ENCODE assay signal across 8 cellular contexts in the genomic region with DNA sequence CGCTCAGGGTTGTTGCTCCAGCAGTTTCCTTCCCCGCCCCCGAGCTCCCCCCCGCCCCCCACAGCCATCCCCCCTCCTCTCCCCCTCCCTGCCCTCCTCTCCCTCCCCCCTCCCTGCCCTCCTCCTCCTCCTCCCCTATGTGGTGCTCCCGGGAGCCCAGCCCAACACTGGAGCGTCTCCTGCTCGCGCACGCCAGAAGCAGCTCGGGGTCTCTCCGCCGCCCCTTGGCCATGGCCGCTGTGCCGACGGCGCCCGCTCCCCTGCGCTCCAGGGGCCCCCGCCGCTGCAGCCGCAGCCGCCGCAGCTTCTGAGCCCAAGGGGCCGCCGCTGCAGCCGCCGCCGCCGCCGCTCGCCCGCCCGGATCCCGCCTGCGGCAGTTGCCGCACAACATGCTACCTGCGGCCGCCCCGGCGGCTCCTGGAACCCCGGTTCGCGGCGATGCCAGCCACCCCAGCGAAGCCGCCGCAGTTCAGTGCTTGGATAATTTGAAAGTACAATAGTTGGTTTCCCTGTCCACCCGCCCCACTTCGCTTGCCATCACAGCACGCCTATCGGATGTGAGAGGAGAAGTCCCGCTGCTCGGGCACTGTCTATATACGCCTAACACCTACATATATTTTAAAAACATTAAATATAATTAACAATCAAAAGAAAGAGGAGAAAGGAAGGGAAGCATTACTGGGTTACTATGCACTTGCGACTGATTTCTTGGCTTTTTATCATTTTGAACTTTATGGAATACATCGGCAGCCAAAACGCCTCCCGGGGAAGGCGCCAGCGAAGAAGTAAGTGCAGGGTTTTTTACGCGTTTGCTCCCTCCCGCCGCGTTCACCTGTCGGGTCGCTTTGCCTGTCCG. TPM values are rescaled to one million over a fixed set of nuclear protein-coding genes. Genes with fewer than 3 reads are reported as not detected.
DNase-seq lines count a peak whose midpoint lies in the region; ATAC-seq and TF ChIP-seq lines count a peak whose summit lies in the region.

A gene with protein sequence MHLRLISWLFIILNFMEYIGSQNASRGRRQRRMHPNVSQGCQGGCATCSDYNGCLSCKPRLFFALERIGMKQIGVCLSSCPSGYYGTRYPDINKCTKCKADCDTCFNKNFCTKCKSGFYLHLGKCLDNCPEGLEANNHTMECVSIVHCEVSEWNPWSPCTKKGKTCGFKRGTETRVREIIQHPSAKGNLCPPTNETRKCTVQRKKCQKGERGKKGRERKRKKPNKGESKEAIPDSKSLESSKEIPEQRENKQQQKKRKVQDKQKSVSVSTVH (plus strand): TSS at position 167 of the 856 bp plus-strand sequence. CDS start 522 bp downstream, at position 689.

- peak within 1 kb of the TSS; percentile 25 for H2AFZ ChIP-seq in parathyroid adenoma

- H3K4me2 ChIP-seq in parathyroid adenoma (ENCODE audit: low read length) = peak within 1 kb of the TSS; percentile 83

- CTCF ChIA-PET in activated CD8-positive, alpha-beta T cell treated with anti-CD3 and anti-CD28 coated beads, Interleukin-2, amount 10 ng/mL, durations not matched to agents 7 days and 5 days (lab: Charles Lee) = no interaction called here
- CTCF ChIA-PET in RWPE1 (lab: Yijun Ruan, JAX) = interaction anchor here (0.5 kb wide), 1 partner anchor 461 kb away, joined by 3 read pairs; no protein-coding TSS in a partner anchor

- H3K27me3 ChIP-seq in parathyroid adenoma (ENCODE audit: control insufficient read depth, insufficient read depth, low read length) = peaks cover 6% of the 10 kb centered on the region

- peak within 1 kb of the TSS; percentile 70 for H3K4me3 Mint-ChIP-seq in activated CD8-positive, alpha-beta T cell treated with anti-CD3 and anti-CD28 coated beads, Interleukin-2, amount 10 ng/mL, durations not matched to agents 7 days and 5 days
- H3K4me3 Mint-ChIP-seq in glutamatergic neuron (ENCODE audit: unreplicated experiment) = peak within 1 kb of the TSS; percentile 90

- H3K36me3 Mint-ChIP-seq in activated CD8-positive, alpha-beta T cell treated with anti-CD3 and anti-CD28 coated beads, Interleukin-2, amount 10 ng/mL, durations not matched to agents 7 days and 5 days (ENCODE audit: low read depth) = no peaks in the 10 kb centered on the region
- no peaks in the 10 kb centered on the region for H3K36me3 Mint-ChIP-seq in glutamatergic neuron (ENCODE audit: unreplicated experiment)

- H3K27ac ChIP-seq in parathyroid adenoma (no peak within 1 kb of the TSS), RWPE1 (no peak within 1 kb of the TSS)

- no peaks in the 10 kb centered on the region for H3K36me3 ChIP-seq in parathyroid adenoma (ENCODE audit: control insufficient read depth, insufficient read depth, low read length)

- POLR2A ChIA-PET in activated CD8-positive, alpha-beta T cell treated with anti-CD3 and anti-CD28 coated beads, Interleukin-2, amount 10 ng/mL, durations not matched to agents 7 days and 5 days (lab: Charles Lee) = no interaction called here
- POLR2A ChIA-PET in RWPE1 (lab: Yijun Ruan, JAX; ENCODE audit: low non-redundant PET) = no interaction called here

- no peaks in the 10 kb centered on the region for H3K9me3 Mint-ChIP-seq in activated CD8-positive, alpha-beta T cell treated with anti-CD3 and anti-CD28 coated beads, Interleukin-2, amount 10 ng/mL, durations not matched to agents 7 days and 5 days (ENCODE audit: insufficient read depth)
- H3K9me3 Mint-ChIP-seq in glutamatergic neuron (ENCODE audit: unreplicated experiment) = peaks cover 2% of the 10 kb centered on the region

- H3K4me3 ChIP-seq in parathyroid adenoma (ENCODE audit: low read depth, low read length) = peak within 1 kb of the TSS; percentile 47

- peaks cover 71% of the 10 kb centered on the region for H3K27me3 Mint-ChIP-seq in activated CD8-positive, alpha-beta T cell treated with anti-CD3 and anti-CD28 coated beads, Interleukin-2, amount 10 ng/mL, durations not matched to agents 7 days and 5 days (ENCODE audit: low read depth)
- H3K27me3 Mint-ChIP-seq in glutamatergic neuron (ENCODE audit: unreplicated experiment) = peaks cover 14% of the 10 kb centered on the region

- DNase-seq in activated CD8-positive, alpha-beta memory T cell treated with anti-CD3 and anti-CD28 coated beads for 24 hours = peak; percentile 58
- DNase-seq in activated CD8-positive, alpha-beta memory T cell treated with anti-CD3 and anti-CD28 coated beads, Interleukin-2, amount 50 U/mL, for 4 hours = no peak
- DNase-seq in activated CD8-positive, alpha-beta T cell treated with anti-CD3 and anti-CD28 coated beads, Interleukin-2, amount 10 ng/mL, durations not matched to agents 7 days and 5 days = peak; percentile 29
- DNase-seq in glutamatergic neuron (peak; percentile 48), RWPE1 (ENCODE audit: low spot score) (no peak)

- H3K9me3 ChIP-seq in parathyroid adenoma (ENCODE audit: control insufficient read depth, low read length) = no peaks in the 10 kb centered on the region

- peak; percentile 23 for ATAC-seq in HG03432 (IDR thresholded peaks at IDR 0.05; ENCODE audit: unreplicated experiment)
- peak; percentile 36 for ATAC-seq in activated CD8-positive, alpha-beta T cell treated with anti-CD3 and anti-CD28 coated beads, Interleukin-2, amount 10 ng/mL, durations not matched to agents 7 days and 5 days
- ATAC-seq in HG03469 (IDR thresholded peaks at IDR 0.05; ENCODE audit: unreplicated experiment) = no peak

- TF ChIP-seq CTCF in glutamatergic neuron (IDR thresholded peaks at IDR 0.05; ENCODE audit: partially characterized antibody, unreplicated experiment) (no peak), parathyroid adenoma (IDR thresholded peaks at IDR 0.05) (no peak), RWPE1 (conservative IDR thresholded peaks at IDR 0.05; ENCODE audit: low read depth) (no peak)

- no peak within 1 kb of the TSS for H3K27ac Mint-ChIP-seq in activated CD8-positive, alpha-beta T cell treated with anti-CD3 and anti-CD28 coated beads, Interleukin-2, amount 10 ng/mL, durations not matched to agents 7 days and 5 days
- H3K27ac Mint-ChIP-seq in glutamatergic neuron (ENCODE audit: unreplicated experiment) = no peak within 1 kb of the TSS

- H3K9ac ChIP-seq in parathyroid adenoma = no peak within 1 kb of the TSS

- peaks cover 23% of the 10 kb centered on the region for H3K4me1 Mint-ChIP-seq in activated CD8-positive, alpha-beta T cell treated with anti-CD3 and anti-CD28 coated beads, Interleukin-2, amount 10 ng/mL, durations not matched to agents 7 days and 5 days (ENCODE audit: low read depth)
- H3K4me1 Mint-ChIP-seq in glutamatergic neuron (ENCODE audit: low read depth, unreplicated experiment) = peaks cover 2% of the 10 kb centered on the region

- H3K79me2 ChIP-seq in parathyroid adenoma = no peaks in the 10 kb centered on the region

- no peaks in the 10 kb centered on the region for H3K4me1 ChIP-seq in parathyroid adenoma

RNA-seq across cellular contexts. Expression of the gene that starts here (rescaled TPM):
- total RNA-seq in activated CD8-positive, alpha-beta T cell treated with anti-CD3 and anti-CD28 coated beads, Interleukin-2, amount 10 ng/mL, durations not matched to agents 7 days and 5 days = not detected
- total RNA-seq in glutamatergic neuron (ENCODE audit: unreplicated experiment) = not detected

Comparison
In these comparisons a context has a peak if more than half of its experiments do, and no peak if none do; other contexts are left out.
1. Peak in DNase-seq and ATAC-seq in activated CD8-positive, alpha-beta T cell treated with anti-CD3 and anti-CD28 coated beads, Interleukin-2, amount 10 ng/mL, durations not matched to agents 7 days and 5 days; RNA of the gene not detected or under 1 TPM.
2. Peak in DNase-seq in glutamatergic neuron; RNA of the gene not detected or under 1 TPM.